In the genomic region with DNA sequence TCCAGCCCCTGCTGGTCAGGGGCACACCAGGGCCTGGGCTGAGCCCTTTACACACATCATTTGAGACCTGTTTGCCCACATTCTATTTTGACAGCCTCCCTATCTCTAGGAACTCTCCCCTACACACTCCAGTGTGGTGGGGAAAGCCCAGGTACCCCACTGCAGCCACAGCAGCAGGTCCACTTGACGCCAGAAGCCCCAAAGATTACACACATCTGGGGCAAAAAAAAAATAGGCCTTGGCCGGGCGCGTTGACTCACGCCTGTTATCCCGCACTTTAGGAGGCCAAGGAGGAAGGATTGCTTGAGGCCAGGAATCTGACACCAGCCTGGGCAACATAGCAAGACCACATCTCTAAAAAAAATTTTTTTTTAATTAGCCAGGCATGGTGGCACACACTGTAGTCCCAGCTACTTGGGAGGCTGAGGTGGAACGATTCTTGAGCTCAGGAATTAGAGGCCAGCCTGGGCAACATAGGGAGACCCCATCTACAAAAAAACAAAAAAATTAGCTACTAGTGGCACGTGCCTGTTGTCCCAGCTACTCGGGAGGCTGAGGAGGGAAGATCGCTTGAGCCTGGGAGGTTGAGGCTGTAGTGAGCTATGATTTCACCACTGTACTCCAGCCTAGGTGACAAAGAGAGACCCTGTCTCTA, we compare ENCODE assay signal across 19 cellular contexts. TPM values are rescaled to one million over a fixed set of nuclear protein-coding genes. Genes with fewer than 3 reads are reported as not detected.
DNase-seq lines count a peak whose midpoint lies in the region; ATAC-seq and TF ChIP-seq lines count a peak whose summit lies in the region.
"Had no signal": no experiment of that assay in that cellular context is flagged by ENCODE, and none has a peak within 500 bp of the region (broad histone marks: within the 10 kb centered on the region; RNA-seq: fewer than 3 reads in every experiment).

No MANE protein-coding gene starts in this region.

- H2AK5ac ChIP-seq in neuronal stem cell (ENCODE audit: low read depth, low read length), result no peak overlapping the region

- H3K23ac ChIP-seq in neuronal stem cell (ENCODE audit: low read depth, low read length, poor library complexity), result no peak overlapping the region

- H3K4me1 ChIP-seq in neuronal stem cell (ENCODE audit: control insufficient read depth in 2 of 2, insufficient read depth in 1 of 2, low read depth in 1 of 2, low read length in 2 of 2), result peaks cover 3 to 4% of the 10 kb centered on the region in 2 donors

- H2BK5ac ChIP-seq in neuronal stem cell (ENCODE audit: low read length), result no peak overlapping the region

- peaks cover 12% of the 10 kb centered on the region for H3K4me1 Mint-ChIP-seq in stimulated activated naive CD8-positive, alpha-beta T cell treated with anti-CD3 and anti-CD28 coated beads, Interleukin-15, amount 100 ng/mL, for 72 hours
- H3K4me1 Mint-ChIP-seq in T-helper 17 cell, result peaks cover 8% of the 10 kb centered on the region
- H3K4me1 Mint-ChIP-seq in type B pancreatic cell (ENCODE audit: unreplicated experiment), result peaks cover 25% of the 10 kb centered on the region
- no peaks in the 10 kb centered on the region for H3K4me1 Mint-ChIP-seq in activated CD8-positive, alpha-beta T cell treated with anti-CD3 and anti-CD28 coated beads for 36 hours (ENCODE audit: low read depth)

- H3K79me1 ChIP-seq in neuronal stem cell (ENCODE audit: low read depth, low read length), result no peaks in the 10 kb centered on the region

- no peak overlapping the region for H2BK12ac ChIP-seq in neuronal stem cell (ENCODE audit: low read length)

- no peak overlapping the region for H2BK15ac ChIP-seq in neuronal stem cell (ENCODE audit: low read length)

- no peak overlapping the region for H3K9ac ChIP-seq in neuronal stem cell (ENCODE audit: low read depth, low read length, poor library complexity)
- H3K9ac ChIP-seq: KMS-11 had no signal

- POLR2A ChIA-PET in activated CD8-positive, alpha-beta T cell treated with anti-CD3 and anti-CD28 coated beads for 36 hours (lab: Charles Lee), result no interaction called here

- H3K27me3 ChIP-seq in neuronal stem cell (ENCODE audit: control insufficient read depth in 3 of 3, insufficient read depth in 3 of 3, low read depth in 1 of 3, low read length in 3 of 3), result peaks cover 0 to 13% (median 0%) of the 10 kb centered on the region in 3 experiments
- H3K27me3 ChIP-seq: SJSA1 had no signal

- H3K27ac Mint-ChIP-seq in stimulated activated naive CD8-positive, alpha-beta T cell treated with anti-CD3 and anti-CD28 coated beads, Interleukin-15, amount 100 ng/mL, for 72 hours, result peak overlapping the region in 1 of 2 donors; percentile 42
- H3K27ac Mint-ChIP-seq in T-helper 17 cell, result peak overlapping the region; percentile 56
- H3K27ac Mint-ChIP-seq in type B pancreatic cell, result peak overlapping the region; percentile 48
- no peak overlapping the region for H3K27ac Mint-ChIP-seq in activated CD8-positive, alpha-beta T cell treated with anti-CD3 and anti-CD28 coated beads for 36 hours
- H3K27ac Mint-ChIP-seq: HFFc6 had no signal

- WGBS in neuronal stem cell (ENCODE audit: extremely low coverage in 2 of 2, insufficient read length in 2 of 2, insufficient replicate concordance in 1 of 2), 2 donors, result no CpG with 5 or more reads among the region's 10 CpGs

- H4K8ac ChIP-seq in neuronal stem cell (ENCODE audit: low read depth, low read length), result no peak overlapping the region

- no peaks in the 10 kb centered on the region for H3K36me3 ChIP-seq in neuronal stem cell (replicated peaks in 1 of 2; ENCODE audit: control insufficient read depth in 2 of 2, insufficient read depth in 2 of 2, low read length in 2 of 2)
- H3K36me3 ChIP-seq: SJSA1 had no signal

- H2BK120ac ChIP-seq in neuronal stem cell (ENCODE audit: low read depth, low read length), result no peak overlapping the region

- H3K36me3 Mint-ChIP-seq in T-helper 17 cell (ENCODE audit: low read depth), result no peaks in the 10 kb centered on the region
- H3K36me3 Mint-ChIP-seq in type B pancreatic cell, result no peaks in the 10 kb centered on the region
- no peaks in the 10 kb centered on the region for H3K36me3 Mint-ChIP-seq in activated CD8-positive, alpha-beta T cell treated with anti-CD3 and anti-CD28 coated beads for 36 hours (ENCODE audit: low read depth)

- CTCF ChIA-PET in activated CD8-positive, alpha-beta T cell treated with anti-CD3 and anti-CD28 coated beads for 36 hours (lab: Charles Lee), result interaction anchor here (1.4 kb wide), 1 partner anchor 184 kb away, joined by 4 read pairs; no protein-coding TSS in a partner anchor

- H3K4ac ChIP-seq in neuronal stem cell (ENCODE audit: low read length), result no peak overlapping the region

- no peak overlapping the region for H3K4me3 Mint-ChIP-seq in stimulated activated naive CD8-positive, alpha-beta T cell treated with anti-CD3 and anti-CD28 coated beads, Interleukin-15, amount 100 ng/mL, for 72 hours
- H3K4me3 Mint-ChIP-seq in T-helper 17 cell (no peak overlapping the region), type B pancreatic cell (no peak overlapping the region)
- H3K4me3 Mint-ChIP-seq in activated CD8-positive, alpha-beta T cell treated with anti-CD3 and anti-CD28 coated beads for 36 hours, result no peak overlapping the region
- H3K4me3 Mint-ChIP-seq: HFFc6 had no signal

- no peak overlapping the region for H3K4me2 ChIP-seq in neuronal stem cell (ENCODE audit: insufficient read depth, low read length, poor library complexity, severe bottlenecking)
- H3K4me2 ChIP-seq: KMS-11 had no signal

- peak overlapping the region; percentile 21 for H3K14ac ChIP-seq in neuronal stem cell (ENCODE audit: low read length)

- peaks cover 25% of the 10 kb centered on the region for H3K27me3 Mint-ChIP-seq in stimulated activated naive CD8-positive, alpha-beta T cell treated with anti-CD3 and anti-CD28 coated beads, Interleukin-15, amount 100 ng/mL, for 72 hours
- peaks cover 10% of the 10 kb centered on the region for H3K27me3 Mint-ChIP-seq in T-helper 17 cell
- H3K27me3 Mint-ChIP-seq in type B pancreatic cell, result no peaks in the 10 kb centered on the region
- no peaks in the 10 kb centered on the region for H3K27me3 Mint-ChIP-seq in activated CD8-positive, alpha-beta T cell treated with anti-CD3 and anti-CD28 coated beads for 36 hours

- intact Hi-C loops in activated CD8-positive, alpha-beta T cell treated with anti-CD3 and anti-CD28 coated beads for 36 hours (cut with micrococcal nuclease), result no loop called here

- no peak overlapping the region for H2AFZ ChIP-seq in neuronal stem cell (ENCODE audit: low read length)

- H3K9me3 ChIP-seq in T-helper 17 cell (ENCODE audit: control insufficient read depth, low read length, poor library complexity, severe bottlenecking) (no peaks in the 10 kb centered on the region), neuronal stem cell (replicated peaks in 1 of 2; ENCODE audit: control insufficient read depth in 2 of 2, insufficient read depth in 1 of 2, low read depth in 1 of 2, low read length in 2 of 2) (no peaks in the 10 kb centered on the region)
- H3K9me3 ChIP-seq: SJSA1 had no signal

- H3K18ac ChIP-seq in neuronal stem cell (ENCODE audit: low read length), result no peak overlapping the region

- H3K27ac ChIP-seq in neuronal stem cell (replicated peaks; ENCODE audit: low read length), result no peak overlapping the region
- H3K27ac ChIP-seq: C4-2B, KMS-11 had no signal

- peak; percentile 15 for ATAC-seq in stimulated activated naive CD8-positive, alpha-beta T cell treated with anti-CD3 and anti-CD28 coated beads, Interleukin-15, amount 100 ng/mL, for 72 hours
- no peak for ATAC-seq in stimulated activated naive CD8-positive, alpha-beta T cell treated with anti-CD3 and anti-CD28 coated beads, Interleukin-15, Interleukin-2, amounts not matched to agents 100 U/mL and 50 U/mL, for 24 hours
- ATAC-seq in T-helper 17 cell (no peak), HG02973 (IDR thresholded peaks at IDR 0.05; ENCODE audit: unreplicated experiment) (no peak)
- no peak for ATAC-seq in activated CD8-positive, alpha-beta T cell treated with anti-CD3 and anti-CD28 coated beads for 36 hours

- no peaks in the 10 kb centered on the region for H3K9me3 Mint-ChIP-seq in stimulated activated naive CD8-positive, alpha-beta T cell treated with anti-CD3 and anti-CD28 coated beads, Interleukin-15, amount 100 ng/mL, for 72 hours
- no peaks in the 10 kb centered on the region for H3K9me3 Mint-ChIP-seq in type B pancreatic cell
- no peaks in the 10 kb centered on the region for H3K9me3 Mint-ChIP-seq in activated CD8-positive, alpha-beta T cell treated with anti-CD3 and anti-CD28 coated beads for 36 hours
- H3K9me3 Mint-ChIP-seq: HFFc6 had no signal

- H3K4me3 ChIP-seq in neuronal stem cell (ENCODE audit: low read length in 2 of 2), result no peak overlapping the region
- H3K4me3 ChIP-seq: SJSA1 had no signal

- no peak overlapping the region for H4K91ac ChIP-seq in neuronal stem cell (ENCODE audit: low read depth, low read length, poor library complexity)

- DNase-seq in stimulated activated naive CD8-positive, alpha-beta T cell treated with anti-CD3 and anti-CD28 coated beads, Interleukin-15, amount 100 ng/mL, for 72 hours, result no peak
- no peak for DNase-seq in stimulated activated naive CD8-positive, alpha-beta T cell treated with anti-CD3 and anti-CD28 coated beads, Interleukin-15, Interleukin-2, amounts not matched to agents 100 U/mL and 50 U/mL, for 24 hours
- DNase-seq in T-helper 17 cell (no peak), neuronal stem cell (ENCODE audit: low spot score) (no peak), type B pancreatic cell (ENCODE audit: extremely low spot score, unreplicated experiment) (no peak)
- no peak for DNase-seq in activated CD4-positive, alpha-beta T cell treated with anti-CD3 and anti-CD28 coated beads, Interleukin-2, amount 50 U/mL, for 4 hours
- DNase-seq in activated CD8-positive, alpha-beta T cell treated with anti-CD3 and anti-CD28 coated beads for 36 hours, result no peak
- DNase-seq: DMS79, HFFc6, NCI-H1417 treated with DMSO at 0.1 percent for 48 hours, NCI-H187 treated with DMSO at 0.1 percent for 48 hours, NCI-H226, NCI-H524 treated with DMSO at 0.1 percent for 48 hours had no signal

- no peak for TF ChIP-seq CTCF in type B pancreatic cell (conservative IDR thresholded peaks at IDR 0.05)
- TF ChIP-seq CTCF in activated CD8-positive, alpha-beta T cell treated with anti-CD3 and anti-CD28 coated beads for 36 hours (IDR thresholded peaks at IDR 0.05), result no peak

RNA-seq across cellular contexts. Expression of gene CD22, which starts 18.0 kb away (rescaled TPM):
- total RNA-seq in T-helper 17 cell (10 to 100 TPM in 1 of 2 donors, 1 to 10 TPM in 1; 1.3 to 36.1 TPM), type B pancreatic cell (ENCODE audit: low replicate concordance) (0.92 and 2.1 TPM in 2 replicates)
- not detected for polyA plus RNA-seq in neuronal stem cell (2013, experiment 1 of 2)
- polyA plus RNA-seq in neuronal stem cell (2013, experiment 2 of 2), result 0.04 TPM
- total RNA-seq in activated CD8-positive, alpha-beta T cell treated with anti-CD3 and anti-CD28 coated beads for 36 hours, result 1 to 10 TPM; 2.3 to 2.8 TPM
- total RNA-seq: A673 had no signal

RNA-seq across cellular contexts. Expression of gene MAG, which starts 19.0 kb away (rescaled TPM):
- total RNA-seq in T-helper 17 cell (not detected), type B pancreatic cell (ENCODE audit: low replicate concordance) (2.1 TPM in 1 of 2 replicates, not detected in the other)
- polyA plus RNA-seq in neuronal stem cell (2013, experiment 1 of 2), result not detected
- not detected for polyA plus RNA-seq in neuronal stem cell (2013, experiment 2 of 2)
- total RNA-seq in activated CD8-positive, alpha-beta T cell treated with anti-CD3 and anti-CD28 coated beads for 36 hours, result under 1 TPM; 0.20 to 0.31 TPM
- total RNA-seq: A673, H4, HFFc6 had no signal

RNA-seq across cellular contexts. Expression of gene HAMP, which starts 28.6 kb away (rescaled TPM):
- 1 to 10 TPM in 1 of 2 donors, under 1 TPM in 1; 0.55 to 2.8 TPM for total RNA-seq in T-helper 17 cell
- polyA plus RNA-seq in neuronal stem cell (2013, experiment 1 of 2), result not detected
- polyA plus RNA-seq in neuronal stem cell (2013, experiment 2 of 2), result 0.01 TPM
- total RNA-seq in type B pancreatic cell (ENCODE audit: low replicate concordance), result 0.59 and 1.2 TPM in 2 replicates
- total RNA-seq in activated CD8-positive, alpha-beta T cell treated with anti-CD3 and anti-CD28 coated beads for 36 hours, result under 1 TPM in 1 of 2 experiments, not detected in 1; 0.32 TPM
- total RNA-seq: HFFc6, SJSA1 had no signal

RNA-seq across cellular contexts. Expression of gene FFAR1, which starts 36.8 kb away (rescaled TPM):
- total RNA-seq in T-helper 17 cell (1 to 10 TPM in 1 of 2 donors, not detected in 1; 1.4 TPM), type B pancreatic cell (ENCODE audit: low replicate concordance) (2.1 and 2.7 TPM in 2 replicates)
- polyA plus RNA-seq in neuronal stem cell (2013, experiment 1 of 2), result not detected
- not detected for polyA plus RNA-seq in neuronal stem cell (2013, experiment 2 of 2)
- total RNA-seq in activated CD8-positive, alpha-beta T cell treated with anti-CD3 and anti-CD28 coated beads for 36 hours, result not detected
- total RNA-seq: A673, H4, HFFc6, SJSA1 had no signal

RNA-seq across cellular contexts. Expression of gene USF2, which starts 42.2 kb away (rescaled TPM):
- total RNA-seq in T-helper 17 cell, result 100 to 1,000 TPM; 204 to 299 TPM
- 132 TPM for polyA plus RNA-seq in neuronal stem cell (2013, experiment 1 of 2)
- 132 TPM for polyA plus RNA-seq in neuronal stem cell (2013, experiment 2 of 2)
- total RNA-seq in type B pancreatic cell (ENCODE audit: low replicate concordance), result 107 and 133 TPM in 2 replicates
- total RNA-seq in activated CD8-positive, alpha-beta T cell treated with anti-CD3 and anti-CD28 coated beads for 36 hours, result 100 to 1,000 TPM; 111 to 115 TPM
